ENCODE assay signal across 1 cellular context in the genomic region with DNA sequence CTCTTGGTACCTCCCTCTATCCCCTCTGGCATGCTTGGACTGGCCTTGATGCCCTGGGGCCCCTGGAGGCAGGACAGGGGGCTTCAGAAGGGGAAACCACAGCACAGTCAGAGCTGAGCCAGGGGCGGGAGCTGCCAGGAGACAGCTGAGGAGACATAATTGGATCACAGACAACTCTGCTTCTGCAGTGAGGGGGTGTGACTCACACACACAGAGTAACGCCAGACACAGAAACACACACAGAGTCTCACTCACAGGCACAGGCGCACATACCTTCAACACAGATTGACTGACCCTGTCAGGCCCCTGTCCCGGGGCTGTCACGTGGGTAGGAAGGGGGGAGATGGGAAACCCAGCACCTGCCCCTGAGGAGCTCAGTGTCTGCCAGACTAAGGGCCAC.
TF ChIP-seq lines count a peak whose summit lies in the region.

No MANE protein-coding gene starts in this region.

TF ChIP-seq in K562, 482 proteins besides CTCF, POLR2A, EP300 and RAD21:
- peak; percentile 48; the same call in 1 of the 2 replicates for TF ChIP-seq JUND (IDR thresholded peaks at IDR 0.05; ENCODE audit: borderline replicate concordance, low read depth, low read length)
- no peak for TF ChIP-seq JUND (tag; IDR thresholded peaks at IDR 0.05; ENCODE audit: borderline replicate concordance, low read depth, low read length)
- TF ChIP-seq RAD51 (IDR thresholded peaks at IDR 0.05; ENCODE audit: borderline replicate concordance, low read depth): peak; percentile 37; the same call in 1 of the 2 replicates
- peak; percentile 48; the same call in 1 of the 2 replicates for TF ChIP-seq EGR1 (conservative IDR thresholded peaks at IDR 0.05)
- TF ChIP-seq, protein P1, sequence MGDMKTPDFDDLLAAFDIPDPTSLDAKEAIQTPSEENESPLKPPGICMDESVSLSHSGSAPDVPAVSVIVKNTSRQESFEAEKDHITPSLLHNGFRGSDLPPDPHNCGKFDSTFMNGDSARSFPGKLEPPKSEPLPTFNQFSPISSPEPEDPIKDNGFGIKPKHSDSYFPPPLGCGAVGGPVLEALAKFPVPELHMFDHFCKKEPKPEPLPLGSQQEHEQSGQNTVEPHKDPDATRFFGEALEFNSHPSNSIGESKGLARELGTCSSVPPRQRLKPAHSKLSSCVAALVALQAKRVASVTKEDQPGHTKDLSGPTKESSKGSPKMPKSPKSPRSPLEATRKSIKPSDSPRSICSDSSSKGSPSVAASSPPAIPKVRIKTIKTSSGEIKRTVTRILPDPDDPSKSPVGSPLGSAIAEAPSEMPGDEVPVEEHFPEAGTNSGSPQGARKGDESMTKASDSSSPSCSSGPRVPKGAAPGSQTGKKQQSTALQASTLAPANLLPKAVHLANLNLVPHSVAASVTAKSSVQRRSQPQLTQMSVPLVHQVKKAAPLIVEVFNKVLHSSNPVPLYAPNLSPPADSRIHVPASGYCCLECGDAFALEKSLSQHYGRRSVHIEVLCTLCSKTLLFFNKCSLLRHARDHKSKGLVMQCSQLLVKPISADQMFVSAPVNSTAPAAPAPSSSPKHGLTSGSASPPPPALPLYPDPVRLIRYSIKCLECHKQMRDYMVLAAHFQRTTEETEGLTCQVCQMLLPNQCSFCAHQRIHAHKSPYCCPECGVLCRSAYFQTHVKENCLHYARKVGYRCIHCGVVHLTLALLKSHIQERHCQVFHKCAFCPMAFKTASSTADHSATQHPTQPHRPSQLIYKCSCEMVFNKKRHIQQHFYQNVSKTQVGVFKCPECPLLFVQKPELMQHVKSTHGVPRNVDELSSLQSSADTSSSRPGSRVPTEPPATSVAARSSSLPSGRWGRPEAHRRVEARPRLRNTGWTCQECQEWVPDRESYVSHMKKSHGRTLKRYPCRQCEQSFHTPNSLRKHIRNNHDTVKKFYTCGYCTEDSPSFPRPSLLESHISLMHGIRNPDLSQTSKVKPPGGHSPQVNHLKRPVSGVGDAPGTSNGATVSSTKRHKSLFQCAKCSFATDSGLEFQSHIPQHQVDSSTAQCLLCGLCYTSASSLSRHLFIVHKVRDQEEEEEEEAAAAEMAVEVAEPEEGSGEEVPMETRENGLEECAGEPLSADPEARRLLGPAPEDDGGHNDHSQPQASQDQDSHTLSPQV (IDR thresholded peaks at IDR 0.05): 0 out of 2 replicates have a peak, but pooled peaks have one; percentile 21
- TF ChIP-seq ARID1B (IDR thresholded peaks at IDR 0.05): 0 out of 2 replicates have a peak, but pooled peaks have one; percentile 24
- TF ChIP-seq FOSL1 (tag; conservative IDR thresholded peaks at IDR 0.05): peak; percentile 57
- TF ChIP-seq HDAC3 (IDR thresholded peaks at IDR 0.05; ENCODE audit: borderline replicate concordance, partially characterized antibody): no peak
- no peak for TF ChIP-seq CEBPB (tag; IDR thresholded peaks at IDR 0.05)
- TF ChIP-seq, protein P2, sequence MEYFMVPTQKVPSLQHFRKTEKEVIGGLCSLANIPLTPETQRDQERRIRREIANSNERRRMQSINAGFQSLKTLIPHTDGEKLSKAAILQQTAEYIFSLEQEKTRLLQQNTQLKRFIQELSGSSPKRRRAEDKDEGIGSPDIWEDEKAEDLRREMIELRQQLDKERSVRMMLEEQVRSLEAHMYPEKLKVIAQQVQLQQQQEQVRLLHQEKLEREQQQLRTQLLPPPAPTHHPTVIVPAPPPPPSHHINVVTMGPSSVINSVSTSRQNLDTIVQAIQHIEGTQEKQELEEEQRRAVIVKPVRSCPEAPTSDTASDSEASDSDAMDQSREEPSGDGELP (CRISPR knock-in tag; IDR thresholded peaks at IDR 0.05; ENCODE audit: borderline replicate concordance): 0 out of 2 replicates have a peak, but pooled peaks have one; percentile 24
- TF ChIP-seq, protein P3, sequence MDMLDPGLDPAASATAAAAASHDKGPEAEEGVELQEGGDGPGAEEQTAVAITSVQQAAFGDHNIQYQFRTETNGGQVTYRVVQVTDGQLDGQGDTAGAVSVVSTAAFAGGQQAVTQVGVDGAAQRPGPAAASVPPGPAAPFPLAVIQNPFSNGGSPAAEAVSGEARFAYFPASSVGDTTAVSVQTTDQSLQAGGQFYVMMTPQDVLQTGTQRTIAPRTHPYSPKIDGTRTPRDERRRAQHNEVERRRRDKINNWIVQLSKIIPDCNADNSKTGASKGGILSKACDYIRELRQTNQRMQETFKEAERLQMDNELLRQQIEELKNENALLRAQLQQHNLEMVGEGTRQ (CRISPR knock-in tag; IDR thresholded peaks at IDR 0.05): peak; percentile 35; the same call in 1 of the 2 replicates
- TF ChIP-seq GTF2A2 (tag; IDR thresholded peaks at IDR 0.05): no peak
- TF ChIP-seq, protein P4, sequence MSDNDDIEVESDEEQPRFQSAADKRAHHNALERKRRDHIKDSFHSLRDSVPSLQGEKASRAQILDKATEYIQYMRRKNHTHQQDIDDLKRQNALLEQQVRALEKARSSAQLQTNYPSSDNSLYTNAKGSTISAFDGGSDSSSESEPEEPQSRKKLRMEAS (CRISPR knock-in tag; IDR thresholded peaks at IDR 0.05): 0 out of 2 replicates have a peak, but pooled peaks have one; percentile 7
- TF ChIP-seq, protein P5, sequence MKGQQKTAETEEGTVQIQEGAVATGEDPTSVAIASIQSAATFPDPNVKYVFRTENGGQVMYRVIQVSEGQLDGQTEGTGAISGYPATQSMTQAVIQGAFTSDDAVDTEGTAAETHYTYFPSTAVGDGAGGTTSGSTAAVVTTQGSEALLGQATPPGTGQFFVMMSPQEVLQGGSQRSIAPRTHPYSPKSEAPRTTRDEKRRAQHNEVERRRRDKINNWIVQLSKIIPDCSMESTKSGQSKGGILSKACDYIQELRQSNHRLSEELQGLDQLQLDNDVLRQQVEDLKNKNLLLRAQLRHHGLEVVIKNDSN (CRISPR knock-in tag; IDR thresholded peaks at IDR 0.05): peak; percentile 35; the same call in 1 of the 2 replicates
- TF ChIP-seq KLF1 (tag; IDR thresholded peaks at IDR 0.05): no peak
- TF ChIP-seq NRF1 (conservative IDR thresholded peaks at IDR 0.05 in 1 of 2, IDR thresholded peaks at IDR 0.05 in 1 of 2): 0 out of 4 replicates have a peak, but pooled peaks have one; percentile 14 to 15
